In genomic region chr4:72665376-72665978, GRCh38 we compare ENCODE assay signal across 24 cellular contexts.
"Had no signal": no experiment of that assay in that cellular context is flagged by ENCODE, and none has a peak within 500 bp of the region (broad histone marks: within the 10 kb centered on the region; RNA-seq: fewer than 3 reads in every experiment).

No MANE protein-coding gene starts in this region.

- H3K4me3 Mint-ChIP-seq: activated CD4-positive, alpha-beta T cell treated with anti-CD3 and anti-CD28 coated beads, Interleukin-2, amount 10 ng/mL, durations not matched to agents 7 days and 5 days; activated CD8-positive, alpha-beta memory T cell treated with anti-CD3 and anti-CD28 coated beads, Interleukin-2, amount 10 ng/mL, durations not matched to agents 7 days and 5 days; activated CD8-positive, alpha-beta T cell treated with anti-CD3 and anti-CD28 coated beads for 36 hours; activated naive CD8-positive, alpha-beta T cell treated with anti-CD3 and anti-CD28 coated beads, Interleukin-2, amount 50 U/mL, for 24 hours; natural killer cell treated with Interleukin-12 subunit alpha and Interleukin-12 subunit beta and Interleukin-15 and Interleukin-18, amount 100 ng/mL, for 72 hours had no signal

- H3K36me3 ChIP-seq: esophagus muscularis mucosa, pancreas, tibial artery, uterus had no signal

- H3K27ac ChIP-seq: coronary artery, esophagus muscularis mucosa, hepatocyte, pancreas, psoas muscle, tibial artery, uterus had no signal

- H3K9me3 ChIP-seq: esophagus muscularis mucosa, pancreas, psoas muscle, tibial artery, uterus had no signal

- H3K4me3 ChIP-seq: coronary artery, esophagus muscularis mucosa, hepatocyte, pancreas, psoas muscle, tibial artery, uterus had no signal

- ATAC-seq: activated CD4-positive, CD25-positive, alpha-beta regulatory T cell treated with anti-CD3 and anti-CD28 coated beads, Interleukin-2, amount 50 U/mL, for 24 hours; activated CD8-positive, alpha-beta memory T cell treated with anti-CD3 and anti-CD28 coated beads, Interleukin-2, amount 10 ng/mL, durations not matched to agents 7 days and 5 days; activated CD8-positive, alpha-beta T cell treated with anti-CD3 and anti-CD28 coated beads for 36 hours; activated naive CD8-positive, alpha-beta T cell treated with anti-CD3 and anti-CD28 coated beads, Interleukin-2, amount 50 U/mL, for 24 hours; left cardiac atrium; natural killer cell treated with Interleukin-12 subunit alpha and Interleukin-12 subunit beta and Interleukin-15 and Interleukin-18, amount 100 ng/mL, for 72 hours; pancreas; psoas muscle; right cardiac atrium; stimulated activated naive CD8-positive, alpha-beta T cell treated with anti-CD3 and anti-CD28 coated beads, Interleukin-15, Interleukin-2, amounts not matched to agents 100 U/mL and 50 U/mL, for 24 hours had no signal

- H3K27me3 ChIP-seq: esophagus muscularis mucosa, hepatocyte, tibial artery, uterus had no signal

- H3K4me2 ChIP-seq: hepatocyte had no signal

- H3K9me3 Mint-ChIP-seq: activated CD4-positive, alpha-beta T cell treated with anti-CD3 and anti-CD28 coated beads, Interleukin-2, amount 10 ng/mL, durations not matched to agents 7 days and 5 days; activated CD8-positive, alpha-beta T cell treated with anti-CD3 and anti-CD28 coated beads for 36 hours; activated naive CD8-positive, alpha-beta T cell treated with anti-CD3 and anti-CD28 coated beads, Interleukin-2, amount 50 U/mL, for 24 hours had no signal

- DNase-seq: activated CD4-positive, alpha-beta T cell treated with anti-CD3 and anti-CD28 coated beads, Interleukin-2, amount 10 ng/mL, durations not matched to agents 7 days and 5 days; activated CD8-positive, alpha-beta memory T cell treated with anti-CD3 and anti-CD28 coated beads, Interleukin-2, amount 10 ng/mL, durations not matched to agents 7 days and 5 days; activated CD8-positive, alpha-beta T cell treated with anti-CD3 and anti-CD28 coated beads for 36 hours; activated gamma-delta T cell; activated naive CD4-positive, alpha-beta T cell treated with anti-CD3 and anti-CD28 coated beads, Interleukin-2, amount 50 U/mL, for 16 hours; activated naive CD8-positive, alpha-beta T cell treated with anti-CD3 and anti-CD28 coated beads, Interleukin-2, amount 50 U/mL, for 24 hours; activated T-cell treated with anti-CD3 and anti-CD28 coated beads for 4 hours; cerebellar nuclear complex; glutamatergic neuron; left cardiac atrium; pancreas; psoas muscle; right cardiac atrium; stimulated activated CD4-positive, alpha-beta T cell treated with anti-CD3 and anti-CD28 coated beads, Interleukin-4, amount 100 ng/mL, for 24 hours; stimulated activated naive CD8-positive, alpha-beta T cell treated with anti-CD3 and anti-CD28 coated beads, Interleukin-15, Interleukin-2, amounts not matched to agents 100 U/mL and 50 U/mL, for 24 hours; tibial artery; uterus had no signal

- H2AFZ ChIP-seq: hepatocyte had no signal

- FAIRE-seq: frontal cortex, islet of Langerhans, pancreas had no signal

- H3K27ac Mint-ChIP-seq: activated CD4-positive, alpha-beta T cell treated with anti-CD3 and anti-CD28 coated beads, Interleukin-2, amount 10 ng/mL, durations not matched to agents 7 days and 5 days; activated CD8-positive, alpha-beta memory T cell treated with anti-CD3 and anti-CD28 coated beads, Interleukin-2, amount 10 ng/mL, durations not matched to agents 7 days and 5 days; activated CD8-positive, alpha-beta T cell treated with anti-CD3 and anti-CD28 coated beads for 36 hours; activated naive CD8-positive, alpha-beta T cell treated with anti-CD3 and anti-CD28 coated beads, Interleukin-2, amount 50 U/mL, for 24 hours; natural killer cell treated with Interleukin-12 subunit alpha and Interleukin-12 subunit beta and Interleukin-15 and Interleukin-18, amount 100 ng/mL, for 72 hours had no signal

- H3K4me1 Mint-ChIP-seq: activated CD4-positive, alpha-beta T cell treated with anti-CD3 and anti-CD28 coated beads, Interleukin-2, amount 10 ng/mL, durations not matched to agents 7 days and 5 days; activated CD8-positive, alpha-beta memory T cell treated with anti-CD3 and anti-CD28 coated beads, Interleukin-2, amount 10 ng/mL, durations not matched to agents 7 days and 5 days; activated naive CD8-positive, alpha-beta T cell treated with anti-CD3 and anti-CD28 coated beads, Interleukin-2, amount 50 U/mL, for 24 hours had no signal

- H3K36me3 Mint-ChIP-seq: activated CD8-positive, alpha-beta memory T cell treated with anti-CD3 and anti-CD28 coated beads, Interleukin-2, amount 10 ng/mL, durations not matched to agents 7 days and 5 days; natural killer cell treated with Interleukin-12 subunit alpha and Interleukin-12 subunit beta and Interleukin-15 and Interleukin-18, amount 100 ng/mL, for 72 hours had no signal

- H3K27me3 Mint-ChIP-seq: activated CD8-positive, alpha-beta memory T cell treated with anti-CD3 and anti-CD28 coated beads, Interleukin-2, amount 10 ng/mL, durations not matched to agents 7 days and 5 days; activated CD8-positive, alpha-beta T cell treated with anti-CD3 and anti-CD28 coated beads for 36 hours had no signal

- H3K4me1 ChIP-seq: esophagus muscularis mucosa, pancreas, psoas muscle, tibial artery had no signal
